In genomic region chr12:106957617-106958016, GRCh38 we compare ENCODE assay signal across 8 cellular contexts. TPM values are rescaled to one million over a fixed set of nuclear protein-coding genes. Genes with fewer than 3 reads are reported as not detected.
DNase-seq lines count a peak whose midpoint lies in the region; FAIRE-seq and TF ChIP-seq lines count a peak whose summit lies in the region.

No MANE protein-coding gene starts in this region.

- 86 to 94% methylated on average over 1 of the region's 1 CpG for WGBS in ectodermal cell, 2 experiments

- H3K79me2 ChIP-seq in parathyroid adenoma = peaks cover 15% of the 10 kb centered on the region

- H3K27me3 ChIP-seq in ectodermal cell (ENCODE audit: control insufficient read depth, insufficient read depth, low read length, poor library complexity, severe bottlenecking) (no peaks in the 10 kb centered on the region), parathyroid adenoma (ENCODE audit: control insufficient read depth, insufficient read depth, low read length) (no peaks in the 10 kb centered on the region)

- no peak overlapping the region for H3K27ac ChIP-seq in ectodermal cell (ENCODE audit: insufficient read depth, low read depth, low read length, poor library complexity, severe bottlenecking)
- no peak overlapping the region for H3K27ac ChIP-seq in parathyroid adenoma

- H3K4me3 ChIP-seq in ectodermal cell (ENCODE audit: insufficient read depth, low read depth, low read length) = peak overlapping the region; percentile 78
- peak overlapping the region; percentile 87 for H3K4me3 ChIP-seq in parathyroid adenoma (ENCODE audit: low read depth, low read length)

- DNase-seq in EL (peak; percentile 14), NCI-H2227 (lab: John Stamatoyannopoulos, UW; ENCODE audit: unreplicated experiment) (peak; percentile 21), urothelium cell line (ENCODE audit: low spot score) (no peak), cortex of kidney (lab: John Stamatoyannopoulos, UW) (no peak), NCI-H446 treated with DMSO at 0.1 percent for 48 hours (lab: John Stamatoyannopoulos, UW) (no peak)
- no peak for DNase-seq in stimulated activated CD4-positive, alpha-beta T cell treated with anti-CD3 and anti-CD28 coated beads, Interleukin-2, amount 100 ng/mL, for 24 hours

- no peaks in the 10 kb centered on the region for H3K9me3 ChIP-seq in ectodermal cell (ENCODE audit: control insufficient read depth, low read length)
- H3K9me3 ChIP-seq in parathyroid adenoma (ENCODE audit: control insufficient read depth, low read length) = no peaks in the 10 kb centered on the region

- no peak for TF ChIP-seq CTCF in parathyroid adenoma (IDR thresholded peaks at IDR 0.05)

- peak overlapping the region; percentile 67 for H3K4me2 ChIP-seq in parathyroid adenoma (ENCODE audit: low read length)

- H2AFZ ChIP-seq in parathyroid adenoma = no peak overlapping the region

- H3K9ac ChIP-seq in parathyroid adenoma = no peak overlapping the region

- peaks cover 3% of the 10 kb centered on the region for H3K4me1 ChIP-seq in ectodermal cell (ENCODE audit: control insufficient read depth, insufficient read depth, low read length)
- H3K4me1 ChIP-seq in parathyroid adenoma = peaks cover 5% of the 10 kb centered on the region

- no peaks in the 10 kb centered on the region for H3K36me3 ChIP-seq in ectodermal cell (ENCODE audit: control insufficient read depth, insufficient read depth, low read length)
- H3K36me3 ChIP-seq in parathyroid adenoma (ENCODE audit: control insufficient read depth, insufficient read depth, low read length) = no peaks in the 10 kb centered on the region

- no peak for FAIRE-seq in urothelium cell line (lab: Jason Lieb, UNC)

RNA-seq across cellular contexts. Expression of gene TMEM263, which starts 1.9 kb away (rescaled TPM):
- polyA plus RNA-seq in ectodermal cell (2013, experiment 1 of 4) = 24.3 TPM
- 26.9 TPM for polyA plus RNA-seq in ectodermal cell (2013, experiment 2 of 4)
- polyA plus RNA-seq in ectodermal cell (2013, experiment 3 of 4) = 25.5 TPM
- polyA plus RNA-seq in ectodermal cell (2013, experiment 4 of 4) = 27.5 TPM

RNA-seq across cellular contexts. Expression of gene MTERF2, which starts 29.3 kb away (rescaled TPM):
- 24.0 TPM for polyA plus RNA-seq in ectodermal cell (2013, experiment 1 of 4)
- polyA plus RNA-seq in ectodermal cell (2013, experiment 2 of 4) = 20.0 TPM
- 17.8 TPM for polyA plus RNA-seq in ectodermal cell (2013, experiment 3 of 4)
- 23.7 TPM for polyA plus RNA-seq in ectodermal cell (2013, experiment 4 of 4)

Comparison
In these comparisons a context has a peak if more than half of its experiments do, and no peak if none do; other contexts are left out.
1. DNase-seq: peak in EL (single experiment) and NCI-H2227 (single experiment); none in stimulated activated CD4-positive, alpha-beta T cell treated with anti-CD3 and anti-CD28 coated beads, Interleukin-2, amount 100 ng/mL, for 24 hours (0 of 2), urothelium cell line (single experiment), cortex of kidney (single experiment) and NCI-H446 treated with DMSO at 0.1 percent for 48 hours (single experiment).